ENCODE assay signal across 8 cellular contexts in genomic region chr14:85529803-85530574, GRCh38. TPM values are rescaled to one million over a fixed set of nuclear protein-coding genes. Genes with fewer than 3 reads are reported as not detected.
DNase-seq lines count a peak whose midpoint lies in the region; ATAC-seq and TF ChIP-seq lines count a peak whose summit lies in the region.

TSS of gene FLRT2 (plus strand) at chr14:85530144. CDS start at chr14:85621515, 91,371 bp downstream.

- no peaks in the 10 kb centered on the region for H3K36me3 ChIP-seq in heart right ventricle
- no peaks in the 10 kb centered on the region for H3K36me3 ChIP-seq in parathyroid adenoma (ENCODE audit: control insufficient read depth, insufficient read depth, low read length)

- H3K4me3 ChIP-seq in heart right ventricle: peak within 1 kb of the TSS; percentile 25 to 68 (median 61)
- H3K4me3 ChIP-seq in parathyroid adenoma (ENCODE audit: low read depth, low read length): peak within 1 kb of the TSS; percentile 44

- H3K27me3 ChIP-seq in heart right ventricle (peaks cover 0 to 67% (median 55%) of the 10 kb centered on the region in 7 donors), parathyroid adenoma (ENCODE audit: control insufficient read depth, insufficient read depth, low read length) (no peaks in the 10 kb centered on the region)

- no peak within 1 kb of the TSS for H3K27ac Mint-ChIP-seq in WTC11

- DNase-seq in GM13976 (ENCODE audit: low spot score): peak; percentile 15
- peak; percentile 33 for DNase-seq in WTC11 (ENCODE audit: low spot score)
- DNase-seq in heart right ventricle: peak; percentile 42
- DNase-seq in central memory CD4-positive, alpha-beta T cell: no peak

- in situ Hi-C loops in GM13976 (cut with MboI; ENCODE audit: low sequenced_read_pairs, unreplicated experiment): no loop called here

- ATAC-seq in WTC11 (peak; percentile 5; the same call in 1 of the 2 replicates), heart right ventricle (peak; percentile 28 to 60 (median 48)), HG03045 (IDR thresholded peaks at IDR 0.05; ENCODE audit: unreplicated experiment) (no peak), GM19397 (IDR thresholded peaks at IDR 0.05; ENCODE audit: unreplicated experiment) (no peak), HG03139 (IDR thresholded peaks at IDR 0.05; ENCODE audit: unreplicated experiment) (no peak)

- H3K4me1 ChIP-seq in heart right ventricle: peaks cover 8 to 61% (median 46%) of the 10 kb centered on the region in 9 donors
- no peaks in the 10 kb centered on the region for H3K4me1 ChIP-seq in parathyroid adenoma

- H3K36me3 Mint-ChIP-seq in WTC11: no peaks in the 10 kb centered on the region

- peaks cover 70% of the 10 kb centered on the region for H3K27me3 Mint-ChIP-seq in WTC11 (ENCODE audit: low read depth)

- peak within 1 kb of the TSS; percentile 91 for H3K4me3 Mint-ChIP-seq in WTC11

- peaks cover 60% of the 10 kb centered on the region for H3K4me1 Mint-ChIP-seq in WTC11

- peak within 1 kb of the TSS; percentile 76 for H3K4me2 ChIP-seq in parathyroid adenoma (ENCODE audit: low read length)

- CTCF ChIA-PET in WTC11 (lab: Charles Lee): interaction anchor here (0.8 to 2.0 kb wide), 3 partner anchors 12 to 334 kb away, joined by 4 to 8 read pairs (median 6); no protein-coding TSS in a partner anchor

- TF ChIP-seq CTCF in GM13976 (IDR thresholded peaks at IDR 0.05; ENCODE audit: borderline replicate concordance, control extremely low read depth, extremely low read depth, insufficient read depth, missing control alignments): no peak
- TF ChIP-seq CTCF in WTC11 (IDR thresholded peaks at IDR 0.05): no peak
- TF ChIP-seq CTCF in heart right ventricle (IDR thresholded peaks at IDR 0.05): no peak
- no peak for TF ChIP-seq CTCF in parathyroid adenoma (IDR thresholded peaks at IDR 0.05)

- no peak within 1 kb of the TSS for H3K9ac ChIP-seq in parathyroid adenoma

- H3K9me3 ChIP-seq in heart right ventricle (no peaks in the 10 kb centered on the region), parathyroid adenoma (ENCODE audit: control insufficient read depth, low read length) (no peaks in the 10 kb centered on the region)

- WGBS in heart right ventricle, 2 donors: 0 to 1% methylated on average over 57 of the region's 57 CpGs

- H3K27ac ChIP-seq in heart right ventricle: peak within 1 kb of the TSS; percentile 9 to 75 (median 69)
- H3K27ac ChIP-seq in parathyroid adenoma: peak within 1 kb of the TSS; percentile 32

- H3K79me2 ChIP-seq in parathyroid adenoma: no peaks in the 10 kb centered on the region

- intact Hi-C loops in heart right ventricle (cut with DNase I): loop anchor here in 7 of 10 donors (5.0 to 10.0 kb wide), 7 partner anchors 113 to 1525 kb away; no protein-coding TSS in a partner anchor

- peak within 1 kb of the TSS; percentile 28 for H2AFZ ChIP-seq in parathyroid adenoma

- no peaks in the 10 kb centered on the region for H3K9me3 Mint-ChIP-seq in WTC11

- POLR2A ChIA-PET in WTC11 (lab: Charles Lee): interaction anchor here (0.7 to 0.9 kb wide), 2 partner anchors 19 to 367 kb away, joined by 3 read pairs; no protein-coding TSS in a partner anchor

TF ChIP-seq in WTC11, 78 proteins besides CTCF, POLR2A, EP300 and RAD21:
- no peak for TF ChIP-seq MLX (CRISPR knock-in tag; IDR thresholded peaks at IDR 0.05)
- TF ChIP-seq ZNF263 (CRISPR knock-in tag; IDR thresholded peaks at IDR 0.05; ENCODE audit: low read depth): no peak
- TF ChIP-seq MAX (CRISPR knock-in tag; IDR thresholded peaks at IDR 0.05): 0 out of 2 replicates have a peak, but pooled peaks have one; percentile 27
TF ChIP-seq in WTC11: peak in this region for 1.

RNA-seq across cellular contexts. Expression of gene FLRT2, which starts in this region (rescaled TPM):
- total RNA-seq in WTC11 (2021): 8.0 to 13.2 TPM (median 9.4 TPM) in 3 replicates
- 1 to 10 TPM; 1.5 to 7.5 (median 3.4) TPM for total RNA-seq in heart right ventricle
- 1 to 10 TPM; 1.1 to 1.5 TPM for polyA plus RNA-seq in heart right ventricle

Comparison
In these comparisons a context has a peak if more than half of its experiments do, and no peak if none do; other contexts are left out.
1. ATAC-seq: peak in WTC11 (single experiment) and heart right ventricle (8 of 8); none in HG03045 (single experiment), GM19397 (single experiment) and HG03139 (single experiment).